ENCODE assay signal across 34 cellular contexts in the genomic region with DNA sequence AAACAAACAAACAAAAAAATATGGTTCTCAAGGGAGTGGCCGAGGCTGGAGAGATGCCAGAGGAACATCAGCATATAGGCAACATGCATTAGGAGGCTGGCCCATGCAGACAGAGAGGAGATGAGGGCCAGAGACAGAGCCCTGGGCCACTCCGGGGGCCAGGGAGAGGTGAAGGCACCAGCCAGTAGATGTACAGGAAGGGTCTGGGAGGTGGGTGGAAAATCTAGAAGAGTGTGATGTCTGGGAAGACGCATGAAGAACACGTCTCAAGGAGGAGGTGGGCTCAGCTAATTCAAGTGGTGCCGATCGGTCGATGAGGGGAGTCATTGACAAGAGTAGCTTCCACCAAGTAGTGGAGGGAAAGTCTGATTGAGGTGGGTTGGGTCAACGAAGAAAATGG.
"Had no signal": no experiment of that assay in that cellular context is flagged by ENCODE, and none has a peak within 500 bp of the region (broad histone marks: within the 10 kb centered on the region; RNA-seq: fewer than 3 reads in every experiment).

No MANE protein-coding gene starts in this region.

- H3K4me3 Mint-ChIP-seq: activated B cell treated with CpG ODN at 0.5 μM for 24 hours; activated CD4-positive, alpha-beta memory T cell treated with anti-CD3 and anti-CD28 coated beads, Interleukin-2, amount 10 ng/mL, durations not matched to agents 7 days and 5 days; activated CD4-positive, alpha-beta T cell treated with anti-CD3 and anti-CD28 coated beads, Interleukin-2, amount 10 ng/mL, durations not matched to agents 7 days and 5 days; activated CD8-positive, alpha-beta memory T cell treated with anti-CD3 and anti-CD28 coated beads, Interleukin-2, amount 10 ng/mL, durations not matched to agents 7 days and 5 days; activated CD8-positive, alpha-beta T cell treated with anti-CD3 and anti-CD28 coated beads, Interleukin-2, amount 10 ng/mL, durations not matched to agents 7 days and 5 days; activated naive CD4-positive, alpha-beta T cell treated with anti-CD3 and anti-CD28 coated beads, Interleukin-2, amount 10 ng/mL, durations not matched to agents 7 days and 5 days; activated naive CD4-positive, alpha-beta T cell treated with anti-CD3 and anti-CD28 coated beads, Interleukin-2, amount 50 U/mL, for 24 hours; activated naive CD8-positive, alpha-beta T cell; activated naive CD8-positive, alpha-beta T cell treated with anti-CD3 and anti-CD28 coated beads, Interleukin-2, amount 10 ng/mL, durations not matched to agents 7 days and 5 days; activated naive CD8-positive, alpha-beta T cell treated with anti-CD3 and anti-CD28 coated beads, Interleukin-2, amount 50 U/mL, for 24 hours; activated T-cell treated with anti-CD3 and anti-CD28 coated beads, Interleukin-2, amount 50 U/mL, for 24 hours; brain; T-helper 1 cell treated with Interleukin-12 subunit alpha and Interleukin-12 subunit beta and Interleukin-4 antibody, amounts not matched to agents 30 μg/mL and 1 μg/mL, for 36 hours; T-helper 2 cell treated with Interferon-gamma antibody and Interleukin-4, amounts not matched to agents 5 μg/mL and 100 μg/mL, for 36 hours had no signal

- H3K27ac ChIP-seq: ascending aorta, cardiac muscle cell, VCaP had no signal

- H3K27ac Mint-ChIP-seq: activated B cell treated with CpG ODN at 0.5 μM for 24 hours; activated CD4-positive, alpha-beta memory T cell treated with anti-CD3 and anti-CD28 coated beads, Interleukin-2, amount 10 ng/mL, durations not matched to agents 7 days and 5 days; activated CD4-positive, alpha-beta T cell treated with anti-CD3 and anti-CD28 coated beads, Interleukin-2, amount 10 ng/mL, durations not matched to agents 7 days and 5 days; activated CD8-positive, alpha-beta memory T cell treated with anti-CD3 and anti-CD28 coated beads, Interleukin-2, amount 10 ng/mL, durations not matched to agents 7 days and 5 days; activated CD8-positive, alpha-beta T cell treated with anti-CD3 and anti-CD28 coated beads, Interleukin-2, amount 10 ng/mL, durations not matched to agents 7 days and 5 days; activated naive CD4-positive, alpha-beta T cell treated with anti-CD3 and anti-CD28 coated beads, Interleukin-2, amount 10 ng/mL, durations not matched to agents 7 days and 5 days; activated naive CD4-positive, alpha-beta T cell treated with anti-CD3 and anti-CD28 coated beads, Interleukin-2, amount 50 U/mL, for 24 hours; activated naive CD8-positive, alpha-beta T cell; activated naive CD8-positive, alpha-beta T cell treated with anti-CD3 and anti-CD28 coated beads, Interleukin-2, amount 10 ng/mL, durations not matched to agents 7 days and 5 days; activated naive CD8-positive, alpha-beta T cell treated with anti-CD3 and anti-CD28 coated beads, Interleukin-2, amount 50 U/mL, for 24 hours; activated T-cell treated with anti-CD3 and anti-CD28 coated beads, Interleukin-2, amount 50 U/mL, for 24 hours; activated T-helper 2 cell treated with anti-CD3 and anti-CD28 coated beads, Interferon-gamma antibody, Interleukin-2, Interleukin-4, amounts not matched to agents 10 μg/mL and 5 μg/mL and 100 μg/mL, durations not matched to agents 14 hours and 24 hours and 36 hours; T-helper 1 cell treated with Interleukin-12 subunit alpha and Interleukin-12 subunit beta and Interleukin-4 antibody, amounts not matched to agents 30 μg/mL and 1 μg/mL, for 36 hours; T-helper 2 cell treated with Interferon-gamma antibody and Interleukin-4, amounts not matched to agents 5 μg/mL and 100 μg/mL, for 36 hours had no signal

- H3K36me3 ChIP-seq: ascending aorta, cardiac muscle cell had no signal

- ATAC-seq: activated CD8-positive, alpha-beta memory T cell treated with anti-CD3 and anti-CD28 coated beads, Interleukin-2, amount 10 ng/mL, durations not matched to agents 7 days and 5 days; activated CD8-positive, alpha-beta T cell treated with anti-CD3 and anti-CD28 coated beads, Interleukin-2, amount 10 ng/mL, durations not matched to agents 7 days and 5 days; activated naive CD8-positive, alpha-beta T cell treated with anti-CD3 and anti-CD28 coated beads, Interleukin-2, amount 50 U/mL, for 24 hours had no signal

- H3K4me1 ChIP-seq: ascending aorta had no signal

- H3K9me3 ChIP-seq: ascending aorta had no signal

- H3K4me3 ChIP-seq: ascending aorta, cardiac muscle cell had no signal

- H3K4me1 Mint-ChIP-seq: activated B cell treated with CpG ODN at 0.5 μM for 24 hours; activated CD4-positive, alpha-beta memory T cell treated with anti-CD3 and anti-CD28 coated beads, Interleukin-2, amount 10 ng/mL, durations not matched to agents 7 days and 5 days; activated CD4-positive, alpha-beta T cell treated with anti-CD3 and anti-CD28 coated beads, Interleukin-2, amount 10 ng/mL, durations not matched to agents 7 days and 5 days; activated naive CD4-positive, alpha-beta T cell treated with anti-CD3 and anti-CD28 coated beads, Interleukin-2, amount 10 ng/mL, durations not matched to agents 7 days and 5 days; activated naive CD8-positive, alpha-beta T cell treated with anti-CD3 and anti-CD28 coated beads, Interleukin-2, amount 10 ng/mL, durations not matched to agents 7 days and 5 days; activated naive CD8-positive, alpha-beta T cell treated with anti-CD3 and anti-CD28 coated beads, Interleukin-2, amount 50 U/mL, for 24 hours had no signal

- H3K9me3 Mint-ChIP-seq: activated B cell treated with CpG ODN at 0.5 μM for 24 hours; activated CD4-positive, alpha-beta memory T cell treated with anti-CD3 and anti-CD28 coated beads, Interleukin-2, amount 10 ng/mL, durations not matched to agents 7 days and 5 days; activated CD4-positive, alpha-beta T cell treated with anti-CD3 and anti-CD28 coated beads, Interleukin-2, amount 10 ng/mL, durations not matched to agents 7 days and 5 days; activated naive CD4-positive, alpha-beta T cell treated with anti-CD3 and anti-CD28 coated beads, Interleukin-2, amount 10 ng/mL, durations not matched to agents 7 days and 5 days; activated naive CD4-positive, alpha-beta T cell treated with anti-CD3 and anti-CD28 coated beads, Interleukin-2, amount 50 U/mL, for 24 hours; activated naive CD8-positive, alpha-beta T cell treated with anti-CD3 and anti-CD28 coated beads, Interleukin-2, amount 10 ng/mL, durations not matched to agents 7 days and 5 days; activated naive CD8-positive, alpha-beta T cell treated with anti-CD3 and anti-CD28 coated beads, Interleukin-2, amount 50 U/mL, for 24 hours; activated T-cell treated with anti-CD3 and anti-CD28 coated beads, Interleukin-2, amount 50 U/mL, for 24 hours; activated T-helper 2 cell treated with anti-CD3 and anti-CD28 coated beads, Interferon-gamma antibody, Interleukin-2, Interleukin-4, amounts not matched to agents 10 μg/mL and 5 μg/mL and 100 μg/mL, durations not matched to agents 14 hours and 24 hours and 36 hours; T-helper 1 cell treated with Interleukin-12 subunit alpha and Interleukin-12 subunit beta and Interleukin-4 antibody, amounts not matched to agents 30 μg/mL and 1 μg/mL, for 36 hours; T-helper 2 cell treated with Interferon-gamma antibody and Interleukin-4, amounts not matched to agents 5 μg/mL and 100 μg/mL, for 36 hours had no signal

- H3K36me3 Mint-ChIP-seq: activated CD8-positive, alpha-beta memory T cell treated with anti-CD3 and anti-CD28 coated beads, Interleukin-2, amount 10 ng/mL, durations not matched to agents 7 days and 5 days; activated naive CD4-positive, alpha-beta T cell treated with anti-CD3 and anti-CD28 coated beads, Interleukin-2, amount 10 ng/mL, durations not matched to agents 7 days and 5 days; activated naive CD8-positive, alpha-beta T cell; activated naive CD8-positive, alpha-beta T cell treated with anti-CD3 and anti-CD28 coated beads, Interleukin-2, amount 10 ng/mL, durations not matched to agents 7 days and 5 days; brain had no signal

- DNase-seq: activated B cell treated with CpG ODN at 0.5 μM for 24 hours; activated CD4-positive, alpha-beta memory T cell treated with anti-CD3 and anti-CD28 coated beads, Interleukin-2, amount 10 ng/mL, durations not matched to agents 7 days and 5 days; activated CD4-positive, alpha-beta T cell treated with anti-CD3 and anti-CD28 coated beads for 4 hours; activated CD4-positive, alpha-beta T cell treated with anti-CD3 and anti-CD28 coated beads, Interleukin-2, amount 10 ng/mL, durations not matched to agents 7 days and 5 days; activated CD4-positive, alpha-beta T cell treated with anti-CD3 and anti-CD28 coated beads, Interleukin-2, amount 50 U/mL, for 48 hours; activated CD4-positive, CD25-positive, alpha-beta regulatory T cell treated with anti-CD3 and anti-CD28 coated beads, Interleukin-2, amount 50 U/mL, for 72 hours; activated CD8-positive, alpha-beta memory T cell treated with anti-CD3 and anti-CD28 coated beads for 24 hours; activated CD8-positive, alpha-beta memory T cell treated with anti-CD3 and anti-CD28 coated beads, Interleukin-2, amount 10 ng/mL, durations not matched to agents 7 days and 5 days; activated CD8-positive, alpha-beta memory T cell treated with anti-CD3 and anti-CD28 coated beads, Interleukin-2, amount 50 U/mL, for 48 hours; activated CD8-positive, alpha-beta T cell treated with anti-CD3 and anti-CD28 coated beads, Interleukin-2, amount 10 ng/mL, durations not matched to agents 7 days and 5 days; activated effector memory CD4-positive, alpha-beta T cell treated with Interleukin-2 at 50 U/mL for 16 hours; activated gamma-delta T cell; activated naive CD4-positive, alpha-beta T cell treated with anti-CD3 and anti-CD28 coated beads, Interleukin-2, amount 10 ng/mL, durations not matched to agents 7 days and 5 days; activated naive CD4-positive, alpha-beta T cell treated with Interleukin-2 at 50 U/mL for 16 hours; activated naive CD8-positive, alpha-beta T cell treated with anti-CD3 and anti-CD28 coated beads, Interleukin-2, amount 10 ng/mL, durations not matched to agents 7 days and 5 days; activated naive CD8-positive, alpha-beta T cell treated with anti-CD3 and anti-CD28 coated beads, Interleukin-2, amount 50 U/mL, for 24 hours; activated T-cell treated with anti-CD3 and anti-CD28 coated beads, Interleukin-2, amount 50 U/mL, for 24 hours; activated T-cell treated with anti-CD3 and anti-CD28 coated beads, Interleukin-2, amount 50 U/mL, for 48 hours; amygdala; anterior cingulate cortex; caudate nucleus; SW 1271; T-helper 1 cell; T-helper 2 cell; T-helper 9 cell had no signal

- H3K27me3 ChIP-seq: ascending aorta had no signal
